Comparison of ENCODE assay signal across 21 cellular contexts in the genomic region with DNA sequence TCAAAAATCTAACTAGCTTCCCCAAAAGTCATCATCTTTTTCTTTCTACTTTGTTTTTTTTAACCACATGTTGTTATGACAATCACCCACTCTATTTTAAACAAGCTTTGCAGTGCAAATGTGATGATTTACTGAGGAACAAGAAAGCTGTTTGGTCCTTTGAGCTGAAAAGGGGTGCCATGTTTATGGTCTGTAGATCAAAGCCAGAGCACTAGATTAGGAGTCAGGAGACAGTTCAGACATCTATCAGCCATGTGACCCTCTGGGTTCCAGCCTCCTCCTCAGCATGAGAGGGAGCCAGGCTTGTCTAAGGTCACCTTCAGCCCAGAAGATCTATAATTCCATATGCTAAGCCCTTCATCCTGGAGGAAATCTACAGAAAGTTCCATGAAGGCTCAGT.
"Had no signal": no experiment of that assay in that cellular context is flagged by ENCODE, and none has a peak within 500 bp of the region (broad histone marks: within the 10 kb centered on the region; RNA-seq: fewer than 3 reads in every experiment).

No MANE protein-coding gene starts in this region.

- H3K36me3 ChIP-seq: esophagus squamous epithelium, neural progenitor cell, sigmoid colon, vagina had no signal

- H3K4me1 Mint-ChIP-seq: activated naive CD8-positive, alpha-beta T cell treated with anti-CD3 and anti-CD28 coated beads, Interleukin-2, amount 10 ng/mL, durations not matched to agents 7 days and 5 days; naive thymus-derived CD4-positive, alpha-beta T cell had no signal

- H3K27ac Mint-ChIP-seq: activated CD4-positive, alpha-beta memory T cell treated with anti-CD3 and anti-CD28 coated beads for 36 hours; activated naive CD4-positive, alpha-beta T cell treated with anti-CD3 and anti-CD28 coated beads for 36 hours; activated naive CD8-positive, alpha-beta T cell treated with anti-CD3 and anti-CD28 coated beads, Interleukin-2, amount 10 ng/mL, durations not matched to agents 7 days and 5 days; naive thymus-derived CD4-positive, alpha-beta T cell; neural progenitor cell; progenitor cell of endocrine pancreas; type B pancreatic cell had no signal

- H3K9me3 ChIP-seq: esophagus squamous epithelium, sigmoid colon, testis, vagina had no signal

- ATAC-seq: left colon; naive thymus-derived CD4-positive, alpha-beta T cell had no signal

- H3K27ac ChIP-seq: coronary artery, neural progenitor cell, sigmoid colon, testis, vagina had no signal

- H3K4me3 ChIP-seq: coronary artery, esophagus squamous epithelium, neural progenitor cell, sigmoid colon, testis, vagina had no signal

- H3K4me3 Mint-ChIP-seq: activated CD4-positive, alpha-beta memory T cell treated with anti-CD3 and anti-CD28 coated beads for 36 hours; activated naive CD4-positive, alpha-beta T cell treated with anti-CD3 and anti-CD28 coated beads for 36 hours; activated naive CD8-positive, alpha-beta T cell treated with anti-CD3 and anti-CD28 coated beads, Interleukin-2, amount 10 ng/mL, durations not matched to agents 7 days and 5 days; naive thymus-derived CD4-positive, alpha-beta T cell; neural progenitor cell; type B pancreatic cell had no signal

- H3K27me3 Mint-ChIP-seq: progenitor cell of endocrine pancreas had no signal

- H3K4me1 ChIP-seq: esophagus squamous epithelium, neural progenitor cell, sigmoid colon had no signal

- H3K9me3 Mint-ChIP-seq: activated CD4-positive, alpha-beta memory T cell treated with anti-CD3 and anti-CD28 coated beads for 36 hours; activated naive CD4-positive, alpha-beta T cell treated with anti-CD3 and anti-CD28 coated beads for 36 hours; naive thymus-derived CD4-positive, alpha-beta T cell; type B pancreatic cell had no signal

- DNase-seq: activated CD4-positive, alpha-beta memory T cell treated with anti-CD3 and anti-CD28 coated beads for 36 hours; activated CD4-positive, alpha-beta T cell treated with anti-CD3 and anti-CD28 coated beads for 48 hours; activated naive CD4-positive, alpha-beta T cell treated with anti-CD3 and anti-CD28 coated beads for 36 hours; activated naive CD8-positive, alpha-beta T cell treated with anti-CD3 and anti-CD28 coated beads, Interleukin-2, amount 10 ng/mL, durations not matched to agents 7 days and 5 days; activated T-cell treated with anti-CD3 and anti-CD28 coated beads, Interleukin-2, amount 50 U/mL, for 48 hours; amniotic stem cell; cerebellar nuclear complex; esophagus squamous epithelium; foreskin fibroblast; left colon; naive thymus-derived CD4-positive, alpha-beta T cell; retina; sigmoid colon; stimulated activated CD4-positive, alpha-beta T cell treated with anti-CD3 and anti-CD28 coated beads, Interleukin-2, amount 100 ng/mL, for 48 hours; stimulated activated naive CD4-positive, alpha-beta T cell; testis had no signal

- H3K27me3 ChIP-seq: neural progenitor cell, sigmoid colon, testis, vagina had no signal

- H3K36me3 Mint-ChIP-seq: activated CD4-positive, alpha-beta memory T cell treated with anti-CD3 and anti-CD28 coated beads for 36 hours; activated naive CD8-positive, alpha-beta T cell treated with anti-CD3 and anti-CD28 coated beads, Interleukin-2, amount 10 ng/mL, durations not matched to agents 7 days and 5 days; naive thymus-derived CD4-positive, alpha-beta T cell; neural progenitor cell had no signal
